Comparison of ENCODE assay signal across 26 cellular contexts in genomic region chr22:45781459-45781858, GRCh38.
"Had no signal": no experiment of that assay in that cellular context is flagged by ENCODE, and none has a peak within 500 bp of the region (broad histone marks: within the 10 kb centered on the region; RNA-seq: fewer than 3 reads in every experiment).

No MANE protein-coding gene starts in this region.

- H3K27ac ChIP-seq: gastrocnemius medialis, spleen, thoracic aorta, vagina had no signal

- H3K36me3 ChIP-seq: gastrocnemius medialis, thoracic aorta, vagina had no signal

- H3K27me3 Mint-ChIP-seq: activated naive CD8-positive, alpha-beta T cell treated with anti-CD3 and anti-CD28 coated beads, Interleukin-2, amount 50 U/mL, for 24 hours; naive B cell; type B pancreatic cell had no signal

- H3K4me3 ChIP-seq: gastrocnemius medialis, mucosa of descending colon, spleen, thoracic aorta, vagina had no signal

- H3K27me3 ChIP-seq: gastrocnemius medialis, spleen, vagina had no signal

- H3K9me3 ChIP-seq: gastrocnemius medialis, mucosa of descending colon, spleen, thoracic aorta, vagina had no signal

- H3K9me3 Mint-ChIP-seq: activated naive CD8-positive, alpha-beta T cell treated with anti-CD3 and anti-CD28 coated beads, Interleukin-2, amount 50 U/mL, for 24 hours; brain; naive B cell; neural crest cell; T-helper 1 cell treated with Interleukin-12 subunit alpha and Interleukin-12 subunit beta and Interleukin-4 antibody, amounts not matched to agents 30 μg/mL and 1 μg/mL, for 36 hours; type B pancreatic cell; WTC11 had no signal

- ATAC-seq: activated naive CD8-positive, alpha-beta T cell treated with anti-CD3 and anti-CD28 coated beads, Interleukin-2, amount 50 U/mL, for 24 hours; gastrocnemius medialis; left colon; mucosa of descending colon; WTC11 had no signal

- DNase-seq: activated CD4-positive, alpha-beta T cell treated with anti-CD3 and anti-CD28 coated beads, Interleukin-2, amount 50 U/mL, for 48 hours; activated effector memory CD4-positive, alpha-beta T cell treated with anti-CD3 and anti-CD28 coated beads, Interleukin-2, amount 50 U/mL, for 16 hours; activated naive CD4-positive, alpha-beta T cell treated with anti-CD3 and anti-CD28 coated beads, Interleukin-2, amount 50 U/mL, for 16 hours; activated naive CD8-positive, alpha-beta T cell treated with anti-CD3 and anti-CD28 coated beads, Interleukin-2, amount 50 U/mL, for 24 hours; anterior cingulate cortex; erythroblast; gastrocnemius medialis; head of caudate nucleus; hypothalamus; left colon; mesendoderm; mucosa of descending colon; naive B cell; occipital lobe; retina; spleen; stimulated activated CD4-positive, alpha-beta T cell treated with anti-CD3 and anti-CD28 coated beads, Interleukin-4, amount 100 ng/mL, for 1 hour; stimulated activated naive CD4-positive, alpha-beta T cell; T1000 had no signal

- H3K4me3 Mint-ChIP-seq: activated naive CD8-positive, alpha-beta T cell treated with anti-CD3 and anti-CD28 coated beads, Interleukin-2, amount 50 U/mL, for 24 hours; brain; naive B cell; neural crest cell; T-helper 1 cell treated with Interleukin-12 subunit alpha and Interleukin-12 subunit beta and Interleukin-4 antibody, amounts not matched to agents 30 μg/mL and 1 μg/mL, for 36 hours; type B pancreatic cell; WTC11 had no signal

- H3K27ac Mint-ChIP-seq: activated naive CD8-positive, alpha-beta T cell treated with anti-CD3 and anti-CD28 coated beads, Interleukin-2, amount 50 U/mL, for 24 hours; brain; T-helper 1 cell treated with Interleukin-12 subunit alpha and Interleukin-12 subunit beta and Interleukin-4 antibody, amounts not matched to agents 30 μg/mL and 1 μg/mL, for 36 hours; type B pancreatic cell; WTC11 had no signal
